ENCODE assay signal across 8 cellular contexts in the genomic region with DNA sequence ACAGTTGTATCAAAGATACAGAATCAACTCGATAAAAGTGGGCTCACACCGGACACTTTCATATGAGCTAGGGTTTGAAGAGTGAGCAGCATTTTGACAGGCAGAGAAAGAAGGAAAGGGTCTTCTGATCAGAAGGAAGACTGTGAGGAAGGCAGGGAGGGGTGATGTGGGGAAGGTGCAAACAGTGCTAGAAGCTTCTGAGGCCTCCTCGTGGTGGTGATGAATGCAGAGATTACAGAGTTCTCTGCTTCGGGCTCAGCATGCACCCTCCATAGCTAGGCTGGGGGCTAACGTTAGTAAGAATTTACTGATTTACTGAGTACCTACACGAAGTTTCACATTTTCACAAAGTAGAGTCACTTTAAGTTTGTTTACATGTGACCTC. TPM values are rescaled to one million over a fixed set of nuclear protein-coding genes. Genes with fewer than 3 reads are reported as not detected.
DNase-seq lines count a peak whose midpoint lies in the region; ATAC-seq and TF ChIP-seq lines count a peak whose summit lies in the region.
"Not testable (repeated sequence)": the region's sequence is repeated elsewhere in the genome, so short reads cannot be mapped to it uniquely, and the experiment has no call there.

No MANE protein-coding gene starts in this region.

- peak overlapping the region; percentile 70 to 88 for H3K4me3 ChIP-seq in DND-41 (ENCODE audit: low read depth in 1 of 2, low read length in 2 of 2)
- peak overlapping the region; percentile 77 to 87 for H3K4me3 ChIP-seq in Panc1 (ENCODE audit: low read depth in 2 of 2, low read length in 2 of 2)
- H3K4me3 ChIP-seq in fibroblast of the aortic adventitia (ENCODE audit: low read depth, low read length), result peak overlapping the region; percentile 83
- H3K4me3 ChIP-seq in mucosa of stomach (ENCODE audit: low read length), result peak overlapping the region; percentile 36
- peak overlapping the region; percentile 72 to 91 (median 88) for H3K4me3 ChIP-seq in subcutaneous abdominal adipose tissue (ENCODE audit: low read depth in 1 of 5, low read length in 5 of 5)

- DNase-seq in DND-41, result peak; percentile 25
- DNase-seq in Panc1 (ENCODE audit: low read depth, low spot score); activated naive CD8-positive, alpha-beta T cell treated with anti-CD3 and anti-CD28 coated beads, Interleukin-2, amount 50 U/mL, for 24 hours: not testable (repeated sequence)
- DNase-seq in fibroblast of the aortic adventitia (ENCODE audit: low read depth), result peak; percentile 37

- H3K36me3 Mint-ChIP-seq in activated naive CD8-positive, alpha-beta T cell treated with anti-CD3 and anti-CD28 coated beads, Interleukin-2, amount 50 U/mL, for 24 hours (ENCODE audit: low read depth), result peaks cover 26% of the 10 kb centered on the region

- H3K27me3 Mint-ChIP-seq in activated naive CD8-positive, alpha-beta T cell treated with anti-CD3 and anti-CD28 coated beads, Interleukin-2, amount 50 U/mL, for 24 hours, result not testable (repeated sequence)

- intact Hi-C loops in Panc1 (cut with micrococcal nuclease; ENCODE audit: unreplicated experiment), result not testable (repeated sequence)

- not testable (repeated sequence) for H3K27me3 ChIP-seq in DND-41 (ENCODE audit: insufficient read depth, low read length, poor library complexity); Panc1 (ENCODE audit: control insufficient read depth, insufficient read depth, low read length); mucosa of stomach (ENCODE audit: control insufficient read depth, insufficient read depth, low read length); subcutaneous abdominal adipose tissue (ENCODE audit: control insufficient read depth in 5 of 5, insufficient read depth in 4 of 5, low read length in 5 of 5)

- BruUV-seq in Panc1 (replicated peaks; lab: Mats Ljungman, UMichigan), result not testable (repeated sequence)

- H3K9me3 Mint-ChIP-seq in activated naive CD8-positive, alpha-beta T cell treated with anti-CD3 and anti-CD28 coated beads, Interleukin-2, amount 50 U/mL, for 24 hours, result not testable (repeated sequence)

- H3K4me1 ChIP-seq in DND-41 (ENCODE audit: insufficient read depth, low read length), result peaks cover 38% of the 10 kb centered on the region
- H3K4me1 ChIP-seq in Panc1 (ENCODE audit: control insufficient read depth, insufficient read depth, low read length), result peaks cover 10% of the 10 kb centered on the region
- not testable (repeated sequence) for H3K4me1 ChIP-seq in mucosa of stomach (ENCODE audit: control insufficient read depth, insufficient read depth, low read length)
- H3K4me1 ChIP-seq in subcutaneous abdominal adipose tissue (ENCODE audit: control insufficient read depth in 5 of 5, insufficient read depth in 5 of 5, low read length in 5 of 5), result peaks cover 2 to 31% (median 26%) of the 10 kb centered on the region in 5 donors

- H3K79me2 ChIP-seq in DND-41 (ENCODE audit: insufficient read depth, low read length), result peaks cover 81% of the 10 kb centered on the region

- peak overlapping the region; percentile 62 for H3K4me2 ChIP-seq in DND-41 (ENCODE audit: insufficient read depth, low read length)

- H4K20me1 ChIP-seq in DND-41 (ENCODE audit: insufficient read depth, low read length), result peaks cover 28% of the 10 kb centered on the region; the same call in 1 of the 2 replicates

- H3K4me3 Mint-ChIP-seq in activated naive CD8-positive, alpha-beta T cell treated with anti-CD3 and anti-CD28 coated beads, Interleukin-2, amount 50 U/mL, for 24 hours, result peak overlapping the region; percentile 80

- H3K9ac ChIP-seq in DND-41 (ENCODE audit: low read depth, low read length) (peak overlapping the region; percentile 94), mucosa of stomach (ENCODE audit: low read length) (peak overlapping the region; percentile 88), subcutaneous abdominal adipose tissue (ENCODE audit: low read length in 5 of 5) (peak overlapping the region in 4 of 5 donors; percentile 71 to 98 (median 80))

- POLR2A ChIA-PET in Panc1 (lab: Charles Lee), result not testable (repeated sequence)

- H3K9me3 ChIP-seq in DND-41 (ENCODE audit: insufficient read depth, low read length, severe bottlenecking); Panc1 (ENCODE audit: control insufficient read depth, insufficient read depth, low read depth, low read length); mucosa of stomach (ENCODE audit: control insufficient read depth, low read length); subcutaneous abdominal adipose tissue (ENCODE audit: control insufficient read depth in 5 of 5, low read length in 5 of 5): not testable (repeated sequence)

- not testable (repeated sequence) for TF ChIP-seq CTCF in DND-41 (IDR thresholded peaks at IDR 0.05; ENCODE audit: borderline replicate concordance, extremely low read depth, low read length, poor library complexity, severe bottlenecking); Panc1 (IDR thresholded peaks at IDR 0.05); fibroblast of the aortic adventitia (IDR thresholded peaks at IDR 0.05; ENCODE audit: insufficient read depth, low read length)

- ATAC-seq in DND-41 (ENCODE audit: insufficient read depth, low read depth) (peak; percentile 44), GM21447 (IDR thresholded peaks at IDR 0.05; ENCODE audit: unreplicated experiment) (peak; percentile 28), HG03139 (IDR thresholded peaks at IDR 0.05; ENCODE audit: unreplicated experiment) (peak; percentile 16), Panc1 (peak; percentile 41)
- not testable (repeated sequence) for ATAC-seq in activated naive CD8-positive, alpha-beta T cell treated with anti-CD3 and anti-CD28 coated beads, Interleukin-2, amount 50 U/mL, for 24 hours

- CTCF ChIA-PET in Panc1 (lab: Charles Lee), result not testable (repeated sequence)

- in situ Hi-C loops in Panc1 (cut with HindIII; ENCODE audit: low pct_unique_long_range_greater_than_20kb, low sequenced_read_pairs), result not testable (repeated sequence)

- H2AFZ ChIP-seq in DND-41 (ENCODE audit: low read depth, low read length), result peak overlapping the region; percentile 89

- H3K27ac Mint-ChIP-seq in activated naive CD8-positive, alpha-beta T cell treated with anti-CD3 and anti-CD28 coated beads, Interleukin-2, amount 50 U/mL, for 24 hours, result peak overlapping the region; percentile 79

- peaks cover 16% of the 10 kb centered on the region for H3K36me3 ChIP-seq in DND-41 (ENCODE audit: insufficient read depth, low read length)
- not testable (repeated sequence) for H3K36me3 ChIP-seq in Panc1 (ENCODE audit: control insufficient read depth, insufficient read depth, low read length); mucosa of stomach (ENCODE audit: control insufficient read depth, insufficient read depth, low read length)
- peaks cover 0 to 13% (median 8%) of the 10 kb centered on the region in 5 donors for H3K36me3 ChIP-seq in subcutaneous abdominal adipose tissue (ENCODE audit: control insufficient read depth in 5 of 5, insufficient read depth in 5 of 5, low read length in 5 of 5)

- H3K27ac ChIP-seq in DND-41 (ENCODE audit: low read length) (peak overlapping the region; percentile 85), Panc1 (ENCODE audit: low read length) (peak overlapping the region; percentile 90), subcutaneous abdominal adipose tissue (ENCODE audit: low read depth, low read length) (peak overlapping the region; percentile 84)

- peaks cover 57% of the 10 kb centered on the region for H3K4me1 Mint-ChIP-seq in activated naive CD8-positive, alpha-beta T cell treated with anti-CD3 and anti-CD28 coated beads, Interleukin-2, amount 50 U/mL, for 24 hours

RNA-seq across cellular contexts. Expression of a gene that starts 0.5 kb away (rescaled TPM):
- total RNA-seq in Panc1 (2021; ENCODE audit: unreplicated experiment) (8.1 TPM), fibroblast of the aortic adventitia (ENCODE audit: low replicate concordance) (8.2 and 8.3 TPM in 2 replicates)
- polyA plus RNA-seq in Panc1 (2012; ENCODE audit: insufficient read length), result 5.5 TPM

RNA-seq across cellular contexts. Expression of a gene that starts 0.7 kb away (rescaled TPM):
- total RNA-seq in Panc1 (2021; ENCODE audit: unreplicated experiment) (171 TPM), fibroblast of the aortic adventitia (ENCODE audit: low replicate concordance) (92.6 and 116 TPM in 2 replicates)
- 185 TPM for polyA plus RNA-seq in Panc1 (2012; ENCODE audit: insufficient read length)

RNA-seq across cellular contexts. Expression of a gene that starts 26.2 kb away (rescaled TPM):
- 0.82 TPM for total RNA-seq in Panc1 (2021; ENCODE audit: unreplicated experiment)
- 0.74 TPM for polyA plus RNA-seq in Panc1 (2012; ENCODE audit: insufficient read length)
- not detected in 2 replicates for total RNA-seq in fibroblast of the aortic adventitia (ENCODE audit: low replicate concordance)

RNA-seq across cellular contexts. Expression of a gene that starts 54.0 kb away (rescaled TPM):
- total RNA-seq in Panc1 (2021; ENCODE audit: unreplicated experiment) (148 TPM), fibroblast of the aortic adventitia (ENCODE audit: low replicate concordance) (59.1 and 83.7 TPM in 2 replicates)
- polyA plus RNA-seq in Panc1 (2012; ENCODE audit: insufficient read length), result 249 TPM

Comparison
In these comparisons a context has a peak if more than half of its experiments do, and no peak if none do; other contexts are left out.
1. H3K4me3 ChIP-seq: peak in every context shown above with its lines; median percentile 88 in subcutaneous abdominal adipose tissue; 83 in fibroblast of the aortic adventitia; 82 in Panc1; 79 in DND-41; 36 in mucosa of stomach.